In genomic region chr6:16619017-16619416, GRCh38 we compare ENCODE assay signal across 13 cellular contexts.
"Had no signal": no experiment of that assay in that cellular context is flagged by ENCODE, and none has a peak within 500 bp of the region (broad histone marks: within the 10 kb centered on the region; RNA-seq: fewer than 3 reads in every experiment).

No MANE protein-coding gene starts in this region.

- H3K27me3 Mint-ChIP-seq: activated CD4-positive, alpha-beta memory T cell treated with anti-CD3 and anti-CD28 coated beads, Interleukin-2, amount 10 ng/mL, durations not matched to agents 7 days and 5 days; activated CD4-positive, alpha-beta T cell treated with anti-CD3 and anti-CD28 coated beads for 36 hours; activated T-helper 17 cell treated with anti-CD3 and anti-CD28 coated beads, Interleukin-2, amount 50 U/mL, for 72 hours had no signal

- DNase-seq: activated CD4-positive, alpha-beta memory T cell treated with anti-CD3 and anti-CD28 coated beads, Interleukin-2, amount 10 ng/mL, durations not matched to agents 7 days and 5 days; activated CD4-positive, alpha-beta T cell treated with anti-CD3 and anti-CD28 coated beads for 36 hours; activated naive CD4-positive, alpha-beta T cell treated with anti-CD3 and anti-CD28 coated beads for 36 hours; adrenal gland; cerebellar nuclear complex; foreskin melanocyte; heart left ventricle; pancreas; retina; stomach; WERI-Rb-1 had no signal

- H3K9me3 Mint-ChIP-seq: activated CD4-positive, alpha-beta memory T cell treated with anti-CD3 and anti-CD28 coated beads, Interleukin-2, amount 10 ng/mL, durations not matched to agents 7 days and 5 days; activated naive CD4-positive, alpha-beta T cell treated with anti-CD3 and anti-CD28 coated beads for 36 hours had no signal

- ATAC-seq: activated CD4-positive, alpha-beta T cell treated with anti-CD3 and anti-CD28 coated beads for 36 hours; activated T-helper 17 cell treated with anti-CD3 and anti-CD28 coated beads, Interleukin-2, amount 50 U/mL, for 72 hours; heart left ventricle; left lobe of liver; pancreas had no signal

- H3K27ac Mint-ChIP-seq: activated CD4-positive, alpha-beta T cell treated with anti-CD3 and anti-CD28 coated beads for 36 hours; activated naive CD4-positive, alpha-beta T cell treated with anti-CD3 and anti-CD28 coated beads for 36 hours had no signal

- H3K4me3 Mint-ChIP-seq: activated CD4-positive, alpha-beta memory T cell treated with anti-CD3 and anti-CD28 coated beads, Interleukin-2, amount 10 ng/mL, durations not matched to agents 7 days and 5 days; activated CD4-positive, alpha-beta T cell treated with anti-CD3 and anti-CD28 coated beads for 36 hours; activated naive CD4-positive, alpha-beta T cell treated with anti-CD3 and anti-CD28 coated beads for 36 hours; activated T-helper 17 cell treated with anti-CD3 and anti-CD28 coated beads, Interleukin-2, amount 50 U/mL, for 72 hours had no signal
